Comparison of ENCODE assay signal across 25 cellular contexts in genomic region chr3:178233371-178233770, GRCh38.
"Had no signal": no experiment of that assay in that cellular context is flagged by ENCODE, and none has a peak within 500 bp of the region (broad histone marks: within the 10 kb centered on the region; RNA-seq: fewer than 3 reads in every experiment).

No MANE protein-coding gene starts in this region.

- DNase-seq: activated CD4-positive, alpha-beta memory T cell treated with anti-CD3 and anti-CD28 coated beads for 36 hours; activated CD4-positive, alpha-beta T cell treated with anti-CD3 and anti-CD28 coated beads, Interleukin-2, amount 10 ng/mL, durations not matched to agents 24 days and 14 days; activated CD4-positive, CD25-positive, alpha-beta regulatory T cell treated with anti-CD3 and anti-CD28 coated beads, Interleukin-2, amount 50 U/mL, for 72 hours; activated CD8-positive, alpha-beta memory T cell treated with anti-CD3 and anti-CD28 coated beads, Interleukin-2, amount 50 U/mL, for 4 hours; activated gamma-delta T cell; activated naive CD4-positive, alpha-beta T cell treated with anti-CD3 and anti-CD28 coated beads, Interleukin-2, amount 10 ng/mL, durations not matched to agents 7 days and 5 days; activated naive CD8-positive, alpha-beta T cell treated with anti-CD3 and anti-CD28 coated beads, Interleukin-2, amount 10 ng/mL, durations not matched to agents 7 days and 5 days; activated T-cell treated with anti-CD3 and anti-CD28 coated beads, Interleukin-2, amount 50 U/mL, for 1 hour; brain microvascular endothelial cell; central memory CD4-positive, alpha-beta T cell; colonic mucosa; effector memory CD4-positive, alpha-beta T cell; head of caudate nucleus; hippocampal formation; left cardiac atrium; mammary epithelial cell; naive thymus-derived CD4-positive, alpha-beta T cell; ovary; retina; small intestine; stimulated activated naive CD4-positive, alpha-beta T cell; T-helper 9 cell; tibial artery; upper lobe of right lung; WERI-Rb-1 had no signal
